8 cellular contexts compared by ENCODE assay signal in genomic region chr2:132037527-132038178, GRCh38.
A peak's percentile ranks its signal among the peaks of the same experiment; 100 is the strongest.
DNase-seq lines count a peak whose midpoint lies in the region; ATAC-seq and TF ChIP-seq lines count a peak whose summit lies in the region.

No MANE protein-coding gene starts in this region.

- peak; percentile 2 for DNase-seq in activated CD8-positive, alpha-beta T cell treated with anti-CD3 and anti-CD28 coated beads for 36 hours
- no peak for DNase-seq in activated CD8-positive, alpha-beta T cell treated with anti-CD3 and anti-CD28 coated beads, Interleukin-2, amount 10 ng/mL, durations not matched to agents 7 days and 5 days
- DNase-seq in T-cell: no peak
- DNase-seq in A172 (ENCODE audit: low spot score): no peak
- no peak for DNase-seq in mesenteric fat pad (ENCODE audit: low spot score)

- intact Hi-C loops in activated CD8-positive, alpha-beta T cell treated with anti-CD3 and anti-CD28 coated beads for 36 hours (cut with micrococcal nuclease): no loop called here

- CTCF ChIA-PET in activated CD8-positive, alpha-beta T cell treated with anti-CD3 and anti-CD28 coated beads for 36 hours (lab: Charles Lee): no interaction called here
- CTCF ChIA-PET in activated CD8-positive, alpha-beta T cell treated with anti-CD3 and anti-CD28 coated beads, Interleukin-2, amount 10 ng/mL, durations not matched to agents 7 days and 5 days (lab: Charles Lee): no interaction called here
- CTCF ChIA-PET in T-cell (lab: Charles Lee): no interaction called here

- H3K4me1 Mint-ChIP-seq in activated CD8-positive, alpha-beta T cell treated with anti-CD3 and anti-CD28 coated beads for 36 hours (ENCODE audit: low read depth): peaks cover 2% of the 10 kb centered on the region
- H3K4me1 Mint-ChIP-seq in activated CD8-positive, alpha-beta T cell treated with anti-CD3 and anti-CD28 coated beads, Interleukin-2, amount 10 ng/mL, durations not matched to agents 7 days and 5 days (ENCODE audit: low read depth): peaks cover 3% of the 10 kb centered on the region
- H3K4me1 Mint-ChIP-seq in T-cell: peaks cover 0 to 9% (median 9%) of the 10 kb centered on the region in 3 donors
- peaks cover 10% of the 10 kb centered on the region for H3K4me1 Mint-ChIP-seq in stimulated activated memory B cell treated with anti-CD40 and anti-IgM and Interleukin-4, amounts not matched to agents 10 μg/mL and 1 μg/mL and 100 μg/mL, for 72 hours

- no peak for ATAC-seq in activated CD8-positive, alpha-beta T cell treated with anti-CD3 and anti-CD28 coated beads for 36 hours
- ATAC-seq in activated CD8-positive, alpha-beta T cell treated with anti-CD3 and anti-CD28 coated beads, Interleukin-2, amount 10 ng/mL, durations not matched to agents 7 days and 5 days: no peak
- ATAC-seq in T-cell (replicated peaks in 1 of 4) (no peak), HG02588 (IDR thresholded peaks at IDR 0.05; ENCODE audit: unreplicated experiment) (no peak)
- no peak for ATAC-seq in stimulated activated memory B cell treated with anti-CD40 and anti-IgM and Interleukin-4, amounts not matched to agents 10 μg/mL and 1 μg/mL and 100 μg/mL, for 72 hours

- TF ChIP-seq CTCF in activated CD8-positive, alpha-beta T cell treated with anti-CD3 and anti-CD28 coated beads for 36 hours (IDR thresholded peaks at IDR 0.05): no peak

- peaks cover 24% of the 10 kb centered on the region for H3K27me3 Mint-ChIP-seq in activated CD8-positive, alpha-beta T cell treated with anti-CD3 and anti-CD28 coated beads for 36 hours
- H3K27me3 Mint-ChIP-seq in activated CD8-positive, alpha-beta T cell treated with anti-CD3 and anti-CD28 coated beads, Interleukin-2, amount 10 ng/mL, durations not matched to agents 7 days and 5 days (ENCODE audit: low read depth): peaks cover 30% of the 10 kb centered on the region
- peaks cover 19 to 34% of the 10 kb centered on the region in 2 donors for H3K27me3 Mint-ChIP-seq in T-cell
- peaks cover 37% of the 10 kb centered on the region for H3K27me3 Mint-ChIP-seq in stimulated activated memory B cell treated with anti-CD40 and anti-IgM and Interleukin-4, amounts not matched to agents 10 μg/mL and 1 μg/mL and 100 μg/mL, for 72 hours

- no peak overlapping the region for H3K4me3 Mint-ChIP-seq in activated CD8-positive, alpha-beta T cell treated with anti-CD3 and anti-CD28 coated beads for 36 hours
- H3K4me3 Mint-ChIP-seq in activated CD8-positive, alpha-beta T cell treated with anti-CD3 and anti-CD28 coated beads, Interleukin-2, amount 10 ng/mL, durations not matched to agents 7 days and 5 days: no peak overlapping the region
- peak overlapping the region in 2 of 3 donors; percentile 34 to 64 for H3K4me3 Mint-ChIP-seq in T-cell
- peak overlapping the region; percentile 76 for H3K4me3 Mint-ChIP-seq in stimulated activated memory B cell treated with anti-CD40 and anti-IgM and Interleukin-4, amounts not matched to agents 10 μg/mL and 1 μg/mL and 100 μg/mL, for 72 hours

- peak overlapping the region; percentile 43 for H3K4me3 ChIP-seq in iPS-11a (ENCODE audit: low read depth, low read length)

- H3K9me3 Mint-ChIP-seq in activated CD8-positive, alpha-beta T cell treated with anti-CD3 and anti-CD28 coated beads for 36 hours: no peaks in the 10 kb centered on the region
- H3K9me3 Mint-ChIP-seq in activated CD8-positive, alpha-beta T cell treated with anti-CD3 and anti-CD28 coated beads, Interleukin-2, amount 10 ng/mL, durations not matched to agents 7 days and 5 days (ENCODE audit: insufficient read depth): no peaks in the 10 kb centered on the region
- H3K9me3 Mint-ChIP-seq in T-cell: peaks cover 0 to 3% (median 0%) of the 10 kb centered on the region in 3 donors
- H3K9me3 Mint-ChIP-seq in stimulated activated memory B cell treated with anti-CD40 and anti-IgM and Interleukin-4, amounts not matched to agents 10 μg/mL and 1 μg/mL and 100 μg/mL, for 72 hours: peaks cover 3% of the 10 kb centered on the region

- H3K36me3 Mint-ChIP-seq in activated CD8-positive, alpha-beta T cell treated with anti-CD3 and anti-CD28 coated beads for 36 hours (ENCODE audit: low read depth): no peaks in the 10 kb centered on the region
- no peaks in the 10 kb centered on the region for H3K36me3 Mint-ChIP-seq in activated CD8-positive, alpha-beta T cell treated with anti-CD3 and anti-CD28 coated beads, Interleukin-2, amount 10 ng/mL, durations not matched to agents 7 days and 5 days (ENCODE audit: low read depth)
- H3K36me3 Mint-ChIP-seq in T-cell: no peaks in the 10 kb centered on the region
- H3K36me3 Mint-ChIP-seq in stimulated activated memory B cell treated with anti-CD40 and anti-IgM and Interleukin-4, amounts not matched to agents 10 μg/mL and 1 μg/mL and 100 μg/mL, for 72 hours: no peaks in the 10 kb centered on the region

- POLR2A ChIA-PET in activated CD8-positive, alpha-beta T cell treated with anti-CD3 and anti-CD28 coated beads for 36 hours (lab: Charles Lee): no interaction called here
- POLR2A ChIA-PET in activated CD8-positive, alpha-beta T cell treated with anti-CD3 and anti-CD28 coated beads, Interleukin-2, amount 10 ng/mL, durations not matched to agents 7 days and 5 days (lab: Charles Lee): no interaction called here
- POLR2A ChIA-PET in T-cell (lab: Charles Lee): no interaction called here

- no peak overlapping the region for H3K27ac Mint-ChIP-seq in activated CD8-positive, alpha-beta T cell treated with anti-CD3 and anti-CD28 coated beads for 36 hours
- H3K27ac Mint-ChIP-seq in activated CD8-positive, alpha-beta T cell treated with anti-CD3 and anti-CD28 coated beads, Interleukin-2, amount 10 ng/mL, durations not matched to agents 7 days and 5 days: no peak overlapping the region
- no peak overlapping the region for H3K27ac Mint-ChIP-seq in T-cell
- peak overlapping the region; percentile 26 for H3K27ac Mint-ChIP-seq in stimulated activated memory B cell treated with anti-CD40 and anti-IgM and Interleukin-4, amounts not matched to agents 10 μg/mL and 1 μg/mL and 100 μg/mL, for 72 hours

Comparison
In these comparisons a context has a peak if more than half of its experiments do, and no peak if none do; other contexts are left out.
1. H3K4me3 Mint-ChIP-seq: peak in T-cell (2 of 3) and stimulated activated memory B cell treated with anti-CD40 and anti-IgM and Interleukin-4, amounts not matched to agents 10 μg/mL and 1 μg/mL and 100 μg/mL, for 72 hours (single experiment); none in activated CD8-positive, alpha-beta T cell treated with anti-CD3 and anti-CD28 coated beads for 36 hours (single experiment) and activated CD8-positive, alpha-beta T cell treated with anti-CD3 and anti-CD28 coated beads, Interleukin-2, amount 10 ng/mL, durations not matched to agents 7 days and 5 days (single experiment).